Comparison of ENCODE assay signal across 29 cellular contexts in genomic region chr6:43461936-43462335, GRCh38. TPM values are rescaled to one million over a fixed set of nuclear protein-coding genes. Genes with fewer than 3 reads are reported as not detected.
"Had no signal": no experiment of that assay in that cellular context is flagged by ENCODE, and none has a peak within 500 bp of the region (broad histone marks: within the 10 kb centered on the region; RNA-seq: fewer than 3 reads in every experiment).

No MANE protein-coding gene starts in this region.

- FAIRE-seq: colon had no signal

- H3K27me3 ChIP-seq: body of pancreas had no signal

- H3K27ac ChIP-seq: adrenal gland, body of pancreas, epithelial cell of prostate, esophagus squamous epithelium, gastroesophageal sphincter, heart right ventricle had no signal

- H3K4me1 ChIP-seq: adrenal gland, body of pancreas, esophagus squamous epithelium, gastroesophageal sphincter had no signal

- DNase-seq: activated CD4-positive, alpha-beta T cell treated with anti-CD3 and anti-CD28 coated beads for 1 hour; activated CD4-positive, alpha-beta T cell treated with anti-CD3 and anti-CD28 coated beads for 48 hours; activated CD4-positive, alpha-beta T cell treated with anti-CD3 and anti-CD28 coated beads, Interleukin-2, amount 50 U/mL, for 1 hour; activated CD4-positive, alpha-beta T cell treated with anti-CD3 and anti-CD28 coated beads, Interleukin-2, amount 50 U/mL, for 48 hours; activated CD8-positive, alpha-beta memory T cell treated with anti-CD3 and anti-CD28 coated beads for 24 hours; activated CD8-positive, alpha-beta T cell treated with anti-CD3 and anti-CD28 coated beads for 36 hours; activated effector memory CD4-positive, alpha-beta T cell treated with anti-CD3 and anti-CD28 coated beads, Interleukin-2, amount 50 U/mL, for 16 hours; activated naive CD4-positive, alpha-beta T cell treated with anti-CD3 and anti-CD28 coated beads for 36 hours; activated naive CD8-positive, alpha-beta T cell treated with anti-CD3 and anti-CD28 coated beads for 36 hours; activated naive CD8-positive, alpha-beta T cell treated with anti-CD3 and anti-CD28 coated beads, Interleukin-2, amount 50 U/mL, for 24 hours; activated T-cell treated with anti-CD3 and anti-CD28 coated beads, Interleukin-2, amount 50 U/mL, for 4 hours; adrenal gland; amygdala; aorta; body of pancreas; cortex of kidney; dermis blood vessel endothelial cell; effector CD4-positive, alpha-beta T cell; effector memory CD8-positive, alpha-beta T cell; esophagus squamous epithelium; foreskin melanocyte; heart right ventricle; T-helper 1 cell; T-helper 2 cell had no signal

- H3K4me3 ChIP-seq: adrenal gland, body of pancreas, esophagus squamous epithelium, gastroesophageal sphincter, heart right ventricle had no signal

- H3K27ac Mint-ChIP-seq: activated CD8-positive, alpha-beta T cell treated with anti-CD3 and anti-CD28 coated beads for 36 hours; activated naive CD4-positive, alpha-beta T cell treated with anti-CD3 and anti-CD28 coated beads for 36 hours; activated naive CD4-positive, alpha-beta T cell treated with anti-CD3 and anti-CD28 coated beads, Interleukin-2, amount 50 U/mL, for 24 hours; activated naive CD8-positive, alpha-beta T cell treated with anti-CD3 and anti-CD28 coated beads for 36 hours; activated naive CD8-positive, alpha-beta T cell treated with anti-CD3 and anti-CD28 coated beads, Interleukin-2, amount 50 U/mL, for 24 hours; activated T-helper 2 cell treated with anti-CD3 and anti-CD28 coated beads, Interferon-gamma antibody, Interleukin-2, Interleukin-4, amounts not matched to agents 10 μg/mL and 5 μg/mL and 100 μg/mL, durations not matched to agents 14 hours and 24 hours and 36 hours; effector memory CD8-positive, alpha-beta T cell had no signal

- ATAC-seq: activated CD8-positive, alpha-beta T cell treated with anti-CD3 and anti-CD28 coated beads for 36 hours; activated naive CD8-positive, alpha-beta T cell treated with anti-CD3 and anti-CD28 coated beads, Interleukin-2, amount 50 U/mL, for 24 hours; activated T-cell treated with anti-CD3 and anti-CD28 coated beads, Interleukin-2, amount 50 U/mL, for 4 hours; body of pancreas; effector memory CD8-positive, alpha-beta T cell; gastroesophageal sphincter; heart right ventricle had no signal

- H3K4me3 Mint-ChIP-seq: activated CD8-positive, alpha-beta T cell treated with anti-CD3 and anti-CD28 coated beads for 36 hours; activated naive CD4-positive, alpha-beta T cell treated with anti-CD3 and anti-CD28 coated beads for 36 hours; activated naive CD4-positive, alpha-beta T cell treated with anti-CD3 and anti-CD28 coated beads, Interleukin-2, amount 50 U/mL, for 24 hours; activated naive CD8-positive, alpha-beta T cell treated with anti-CD3 and anti-CD28 coated beads for 36 hours; activated naive CD8-positive, alpha-beta T cell treated with anti-CD3 and anti-CD28 coated beads, Interleukin-2, amount 50 U/mL, for 24 hours; activated T-cell treated with anti-CD3 and anti-CD28 coated beads, Interleukin-2, amount 50 U/mL, for 4 hours; effector memory CD8-positive, alpha-beta T cell had no signal

- H3K36me3 ChIP-seq: adrenal gland, esophagus squamous epithelium, gastroesophageal sphincter, heart right ventricle had no signal

- H3K36me3 Mint-ChIP-seq: activated naive CD4-positive, alpha-beta T cell treated with anti-CD3 and anti-CD28 coated beads, Interleukin-2, amount 50 U/mL, for 24 hours had no signal

- H3K9me3 ChIP-seq: adrenal gland, body of pancreas, esophagus squamous epithelium, gastroesophageal sphincter, heart right ventricle had no signal

RNA-seq across cellular contexts. Expression of gene DLK2, which starts 6.6 kb away (rescaled TPM):
- total RNA-seq: aorta, body of pancreas had no signal
- polyA plus RNA-seq: aorta had no signal

RNA-seq across cellular contexts. Expression of gene LRRC73, which starts 48.2 kb away (rescaled TPM):
- total RNA-seq: body of pancreas had no signal
